In the genomic region with DNA sequence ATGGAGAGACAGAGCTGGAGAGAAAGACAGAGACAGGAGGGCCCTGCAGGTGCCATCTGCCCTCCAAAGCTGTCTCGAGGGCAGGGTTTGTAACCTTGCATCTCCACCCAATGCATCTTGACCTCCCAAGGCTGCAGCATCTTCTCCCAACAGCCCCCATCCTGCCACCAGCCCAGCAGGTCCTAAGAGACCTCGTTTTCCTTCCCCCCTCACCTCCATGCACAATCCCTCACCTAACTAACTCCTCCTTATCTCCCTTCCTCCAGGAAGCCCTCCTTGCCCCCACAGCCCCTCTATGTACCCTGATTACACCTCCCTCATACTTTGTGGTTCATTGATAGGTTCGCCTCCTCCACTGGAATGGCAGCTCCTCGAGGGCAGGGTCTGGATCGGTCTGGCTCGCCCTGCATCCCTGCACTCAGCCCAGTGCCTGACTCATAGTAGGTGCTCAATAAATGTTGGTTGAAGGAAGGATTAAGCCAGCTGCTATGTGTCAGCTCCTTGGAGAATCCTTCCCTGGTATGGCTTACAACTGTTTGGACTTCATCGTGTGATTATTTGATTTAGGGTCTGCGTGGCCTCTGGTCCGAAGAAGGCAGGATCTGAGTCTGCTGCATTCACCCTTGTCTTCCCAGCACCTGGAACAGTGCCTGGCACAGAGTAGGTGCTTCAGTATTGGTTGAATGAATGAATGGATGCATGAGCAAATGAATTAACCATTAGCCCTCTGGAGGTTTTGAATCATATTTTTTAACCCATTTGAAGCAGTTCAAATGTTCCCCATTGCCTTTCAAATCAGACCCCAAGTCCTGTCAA, we compare ENCODE assay signal across 18 cellular contexts.
"Had no signal": no experiment of that assay in that cellular context is flagged by ENCODE, and none has a peak within 500 bp of the region (broad histone marks: within the 10 kb centered on the region; RNA-seq: fewer than 3 reads in every experiment).

No MANE protein-coding gene starts in this region.

- H3K36me3 ChIP-seq: esophagus squamous epithelium, lower lobe of right lung, neural progenitor cell, ovary had no signal

- H3K27ac ChIP-seq: lower lobe of right lung, neural progenitor cell, VCaP had no signal

- H3K4me1 ChIP-seq: neural progenitor cell had no signal

- H2AFZ ChIP-seq: neural progenitor cell had no signal

- H3K9me3 ChIP-seq: esophagus squamous epithelium, lower lobe of right lung, ovary had no signal

- H3K4me2 ChIP-seq: neural progenitor cell had no signal

- H3K27me3 ChIP-seq: esophagus squamous epithelium, neural progenitor cell, ovary had no signal

- DNase-seq: activated CD4-positive, alpha-beta T cell treated with anti-CD3 and anti-CD28 coated beads for 1 hour; activated CD4-positive, alpha-beta T cell treated with anti-CD3 and anti-CD28 coated beads, Interleukin-2, amount 50 U/mL, for 48 hours; activated CD8-positive, alpha-beta memory T cell treated with anti-CD3 and anti-CD28 coated beads, Interleukin-2, amount 10 ng/mL, durations not matched to agents 7 days and 5 days; activated naive CD4-positive, alpha-beta T cell treated with anti-CD3 and anti-CD28 coated beads, Interleukin-2, amount 50 U/mL, for 16 hours; activated T-cell treated with anti-CD3 and anti-CD28 coated beads, Interleukin-2, amount 50 U/mL, for 1 hour; amniotic stem cell; cortex of kidney; effector CD8-positive, alpha-beta T cell; esophagus squamous epithelium; lower lobe of right lung; midbrain; ovary; stimulated activated CD4-positive, alpha-beta T cell treated with anti-CD3 and anti-CD28 coated beads, Interleukin-15, amount 100 ng/mL, for 24 hours; stimulated activated CD4-positive, alpha-beta T cell treated with anti-CD3 and anti-CD28 coated beads, Interleukin-4, amount 100 ng/mL, for 1 hour; stimulated activated naive B cell treated with anti-CD40 and anti-IgM and Interleukin-4, amounts not matched to agents 10 μg/mL and 1 μg/mL and 100 μg/mL, for 72 hours had no signal

- H3K9ac ChIP-seq: neural progenitor cell had no signal

- H3K4me3 ChIP-seq: esophagus squamous epithelium, lower lobe of right lung, neural progenitor cell, ovary, skin epidermis had no signal
